ENCODE assay signal across 35 cellular contexts in genomic region chr6:136914947-136915346, GRCh38. TPM values are rescaled to one million over a fixed set of nuclear protein-coding genes. Genes with fewer than 3 reads are reported as not detected.
"Had no signal": no experiment of that assay in that cellular context is flagged by ENCODE, and none has a peak within 500 bp of the region (broad histone marks: within the 10 kb centered on the region; RNA-seq: fewer than 3 reads in every experiment).

No MANE protein-coding gene starts in this region.

- DNase-seq: activated B cell treated with CpG ODN at 0.5 μM for 24 hours; activated CD4-positive, alpha-beta memory T cell treated with anti-CD3 and anti-CD28 coated beads for 36 hours; activated CD4-positive, alpha-beta T cell treated with anti-CD3 and anti-CD28 coated beads for 4 hours; activated CD4-positive, alpha-beta T cell treated with anti-CD3 and anti-CD28 coated beads, Interleukin-2, amount 10 ng/mL, durations not matched to agents 24 days and 14 days; activated CD4-positive, alpha-beta T cell treated with anti-CD3 and anti-CD28 coated beads, Interleukin-2, amount 50 U/mL, for 1 hour; activated CD4-positive, alpha-beta T cell treated with anti-CD3 and anti-CD28 coated beads, Interleukin-2, amount 50 U/mL, for 4 hours; activated CD4-positive, CD25-positive, alpha-beta regulatory T cell treated with anti-CD3 and anti-CD28 coated beads, Interleukin-2, amount 50 U/mL, for 72 hours; activated CD8-positive, alpha-beta memory T cell treated with anti-CD3 and anti-CD28 coated beads, Interleukin-2, amount 50 U/mL, for 4 hours; activated effector memory CD4-positive, alpha-beta T cell treated with anti-CD3 and anti-CD28 coated beads, Interleukin-2, amount 50 U/mL, for 16 hours; activated gamma-delta T cell treated with Interleukin-2 at 50 U/mL for 16 hours; activated naive CD4-positive, alpha-beta T cell; activated naive CD4-positive, alpha-beta T cell treated with anti-CD3 and anti-CD28 coated beads for 36 hours; activated naive CD4-positive, alpha-beta T cell treated with anti-CD3 and anti-CD28 coated beads, Interleukin-2, amount 50 U/mL, for 16 hours; activated naive CD8-positive, alpha-beta T cell treated with anti-CD3 and anti-CD28 coated beads for 36 hours; activated T-cell treated with anti-CD3 and anti-CD28 coated beads for 4 hours; activated T-cell treated with anti-CD3 and anti-CD28 coated beads, Interleukin-2, amount 50 U/mL, for 1 hour; activated T-cell treated with anti-CD3 and anti-CD28 coated beads, Interleukin-2, amount 50 U/mL, for 4 hours; activated T-cell treated with anti-CD3 and anti-CD28 coated beads, Interleukin-2, amount 50 U/mL, for 72 hours; adrenal gland; amniotic stem cell; aorta; body of pancreas; brain microvascular endothelial cell; central memory CD4-positive, alpha-beta T cell; T-helper 1 cell; T-helper 9 cell had no signal

- H3K27ac Mint-ChIP-seq: activated B cell treated with CpG ODN at 0.5 μM for 24 hours; activated CD4-positive, alpha-beta memory T cell treated with anti-CD3 and anti-CD28 coated beads for 36 hours; activated CD4-positive, alpha-beta T cell treated with anti-CD3 and anti-CD28 coated beads, Interleukin-2, amount 10 ng/mL, durations not matched to agents 24 days and 14 days; activated naive CD4-positive, alpha-beta T cell treated with anti-CD3 and anti-CD28 coated beads for 36 hours; activated naive CD4-positive, alpha-beta T cell treated with anti-CD3 and anti-CD28 coated beads, Interleukin-2, amount 50 U/mL, for 72 hours; activated naive CD8-positive, alpha-beta T cell treated with anti-CD3 and anti-CD28 coated beads for 36 hours; activated T-cell treated with anti-CD3 and anti-CD28 coated beads, Interleukin-2, amount 50 U/mL, for 72 hours; activated T-helper 1 cell treated with anti-CD3 and anti-CD28 coated beads, Interleukin-12 subunit alpha, Interleukin-12 subunit beta, Interleukin-2, Interleukin-4 antibody, amounts not matched to agents 30 ng/mL and 10 ng/mL and 1 ng/mL, durations not matched to agents 14 hours and 24 hours and 36 hours; activated T-helper 17 cell treated with anti-CD3 and anti-CD28 coated beads, Interleukin-2, amount 50 U/mL, for 72 hours; T-helper 1 cell treated with Interleukin-12 subunit alpha and Interleukin-12 subunit beta and Interleukin-4 antibody, amounts not matched to agents 30 μg/mL and 1 μg/mL, for 36 hours; T-helper 2 cell treated with Interferon-gamma antibody and Interleukin-4, amounts not matched to agents 5 μg/mL and 100 μg/mL, for 36 hours had no signal

- ATAC-seq: activated naive CD4-positive, alpha-beta T cell treated with anti-CD3 and anti-CD28 coated beads, Interleukin-2, amount 50 U/mL, for 72 hours; activated T-cell treated with anti-CD3 and anti-CD28 coated beads, Interleukin-2, amount 50 U/mL, for 4 hours; activated T-cell treated with anti-CD3 and anti-CD28 coated beads, Interleukin-2, amount 50 U/mL, for 72 hours; activated T-helper 17 cell treated with anti-CD3 and anti-CD28 coated beads, Interleukin-2, amount 50 U/mL, for 72 hours; body of pancreas had no signal

- H3K4me1 Mint-ChIP-seq: activated B cell treated with CpG ODN at 0.5 μM for 24 hours; activated T-helper 17 cell treated with anti-CD3 and anti-CD28 coated beads, Interleukin-2, amount 50 U/mL, for 72 hours had no signal

- H3K9me3 Mint-ChIP-seq: activated B cell treated with CpG ODN at 0.5 μM for 24 hours; activated CD4-positive, alpha-beta memory T cell treated with anti-CD3 and anti-CD28 coated beads for 36 hours; activated CD4-positive, alpha-beta T cell treated with anti-CD3 and anti-CD28 coated beads, Interleukin-2, amount 10 ng/mL, durations not matched to agents 24 days and 14 days; activated naive CD4-positive, alpha-beta T cell treated with anti-CD3 and anti-CD28 coated beads for 36 hours; activated naive CD4-positive, alpha-beta T cell treated with anti-CD3 and anti-CD28 coated beads, Interleukin-2, amount 50 U/mL, for 72 hours; activated T-cell treated with anti-CD3 and anti-CD28 coated beads, Interleukin-2, amount 50 U/mL, for 4 hours; activated T-cell treated with anti-CD3 and anti-CD28 coated beads, Interleukin-2, amount 50 U/mL, for 72 hours; activated T-helper 1 cell treated with anti-CD3 and anti-CD28 coated beads, Interleukin-12 subunit alpha, Interleukin-12 subunit beta, Interleukin-2, Interleukin-4 antibody, amounts not matched to agents 30 ng/mL and 10 ng/mL and 1 ng/mL, durations not matched to agents 14 hours and 24 hours and 36 hours; activated T-helper 17 cell treated with anti-CD3 and anti-CD28 coated beads, Interleukin-2, amount 50 U/mL, for 72 hours; T-helper 1 cell treated with Interleukin-12 subunit alpha and Interleukin-12 subunit beta and Interleukin-4 antibody, amounts not matched to agents 30 μg/mL and 1 μg/mL, for 36 hours; T-helper 2 cell treated with Interferon-gamma antibody and Interleukin-4, amounts not matched to agents 5 μg/mL and 100 μg/mL, for 36 hours had no signal

- H3K4me3 Mint-ChIP-seq: activated B cell treated with CpG ODN at 0.5 μM for 24 hours; activated CD4-positive, alpha-beta memory T cell treated with anti-CD3 and anti-CD28 coated beads for 36 hours; activated CD4-positive, alpha-beta T cell treated with anti-CD3 and anti-CD28 coated beads, Interleukin-2, amount 10 ng/mL, durations not matched to agents 24 days and 14 days; activated naive CD4-positive, alpha-beta T cell treated with anti-CD3 and anti-CD28 coated beads for 36 hours; activated naive CD8-positive, alpha-beta T cell treated with anti-CD3 and anti-CD28 coated beads for 36 hours; activated T-cell treated with anti-CD3 and anti-CD28 coated beads, Interleukin-2, amount 50 U/mL, for 4 hours; activated T-cell treated with anti-CD3 and anti-CD28 coated beads, Interleukin-2, amount 50 U/mL, for 72 hours; activated T-helper 1 cell treated with anti-CD3 and anti-CD28 coated beads, Interleukin-12 subunit alpha, Interleukin-12 subunit beta, Interleukin-2, Interleukin-4 antibody, amounts not matched to agents 30 ng/mL and 10 ng/mL and 1 ng/mL, durations not matched to agents 14 hours and 24 hours and 36 hours; activated T-helper 17 cell treated with anti-CD3 and anti-CD28 coated beads, Interleukin-2, amount 50 U/mL, for 72 hours; T-helper 1 cell treated with Interleukin-12 subunit alpha and Interleukin-12 subunit beta and Interleukin-4 antibody, amounts not matched to agents 30 μg/mL and 1 μg/mL, for 36 hours; T-helper 2 cell treated with Interferon-gamma antibody and Interleukin-4, amounts not matched to agents 5 μg/mL and 100 μg/mL, for 36 hours had no signal

RNA-seq across cellular contexts. Expression of gene SLC35D3, which starts 7.2 kb away (rescaled TPM):
- total RNA-seq: activated B cell treated with CpG ODN at 0.5 μM for 24 hours; activated CD4-positive, alpha-beta memory T cell treated with anti-CD3 and anti-CD28 coated beads for 36 hours; activated CD4-positive, alpha-beta T cell treated with anti-CD3 and anti-CD28 coated beads, Interleukin-2, amount 10 ng/mL, durations not matched to agents 24 days and 14 days; activated CD8-positive, alpha-beta memory T cell treated with anti-CD3 and anti-CD28 coated beads for 36 hours; activated naive CD4-positive, alpha-beta T cell treated with anti-CD3 and anti-CD28 coated beads for 36 hours; activated naive CD4-positive, alpha-beta T cell treated with anti-CD3 and anti-CD28 coated beads, Interleukin-2, amount 50 U/mL, for 72 hours; activated naive CD8-positive, alpha-beta T cell treated with anti-CD3 and anti-CD28 coated beads for 36 hours; activated T-cell treated with anti-CD3 and anti-CD28 coated beads, Interleukin-2, amount 50 U/mL, for 4 hours; activated T-cell treated with anti-CD3 and anti-CD28 coated beads, Interleukin-2, amount 50 U/mL, for 72 hours; activated T-helper 1 cell treated with anti-CD3 and anti-CD28 coated beads, Interleukin-12 subunit alpha, Interleukin-12 subunit beta, Interleukin-2, Interleukin-4 antibody, amounts not matched to agents 30 ng/mL and 10 ng/mL and 1 ng/mL, durations not matched to agents 14 hours and 24 hours and 36 hours; aorta; astrocyte; body of pancreas; breast epithelium; cardiac septum had no signal
